1 cellular context compared by ENCODE assay signal in genomic region chr9:95104088-95104960, GRCh38.
A peak's percentile ranks its signal among the peaks of the same experiment; 100 is the strongest.
TF ChIP-seq lines count a peak whose summit lies in the region.

No MANE protein-coding gene starts in this region.

TF ChIP-seq in SK-N-SH, 30 proteins besides CTCF, POLR2A, EP300 and RAD21 (continued from another document):
- TF ChIP-seq, protein P1, sequence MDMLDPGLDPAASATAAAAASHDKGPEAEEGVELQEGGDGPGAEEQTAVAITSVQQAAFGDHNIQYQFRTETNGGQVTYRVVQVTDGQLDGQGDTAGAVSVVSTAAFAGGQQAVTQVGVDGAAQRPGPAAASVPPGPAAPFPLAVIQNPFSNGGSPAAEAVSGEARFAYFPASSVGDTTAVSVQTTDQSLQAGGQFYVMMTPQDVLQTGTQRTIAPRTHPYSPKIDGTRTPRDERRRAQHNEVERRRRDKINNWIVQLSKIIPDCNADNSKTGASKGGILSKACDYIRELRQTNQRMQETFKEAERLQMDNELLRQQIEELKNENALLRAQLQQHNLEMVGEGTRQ (IDR thresholded peaks at IDR 0.05; ENCODE audit: borderline replicate concordance, low read depth, low read length): no peak
- TF ChIP-seq TCF12 (IDR thresholded peaks at IDR 0.05) (peak; percentile 59), ZBTB33 (IDR thresholded peaks at IDR 0.05; ENCODE audit: borderline replicate concordance, low read depth) (no peak), POLR2AphosphoS5 (IDR thresholded peaks at IDR 0.05; ENCODE audit: low read depth, low read length) (no peak; the same call in 1 of the 2 replicates), GABPA (IDR thresholded peaks at IDR 0.05; ENCODE audit: low read depth) (no peak), GATA2 (CRISPR knock-in tag; IDR thresholded peaks at IDR 0.05) (no peak), SIN3A (IDR thresholded peaks at IDR 0.05; ENCODE audit: borderline replicate concordance, low read depth, low read length) (no peak), FOXM1 (IDR thresholded peaks at IDR 0.05; ENCODE audit: low read depth) (no peak), FOXJ3 (CRISPR knock-in tag; IDR thresholded peaks at IDR 0.05) (0 out of 2 replicates have a peak, but pooled peaks have one; percentile 48), REST (IDR thresholded peaks at IDR 0.05; ENCODE audit: low read depth, low read length) (no peak), JUND (IDR thresholded peaks at IDR 0.05) (no peak), MXI1 (IDR thresholded peaks at IDR 0.05; ENCODE audit: low read depth, low read length) (peak; percentile 65; the same call in 1 of the 2 replicates), PBX3 (IDR thresholded peaks at IDR 0.05) (no peak), YY1 (IDR thresholded peaks at IDR 0.05; ENCODE audit: low read depth) (no peak)
